21 cellular contexts compared by ENCODE assay signal in the genomic region with DNA sequence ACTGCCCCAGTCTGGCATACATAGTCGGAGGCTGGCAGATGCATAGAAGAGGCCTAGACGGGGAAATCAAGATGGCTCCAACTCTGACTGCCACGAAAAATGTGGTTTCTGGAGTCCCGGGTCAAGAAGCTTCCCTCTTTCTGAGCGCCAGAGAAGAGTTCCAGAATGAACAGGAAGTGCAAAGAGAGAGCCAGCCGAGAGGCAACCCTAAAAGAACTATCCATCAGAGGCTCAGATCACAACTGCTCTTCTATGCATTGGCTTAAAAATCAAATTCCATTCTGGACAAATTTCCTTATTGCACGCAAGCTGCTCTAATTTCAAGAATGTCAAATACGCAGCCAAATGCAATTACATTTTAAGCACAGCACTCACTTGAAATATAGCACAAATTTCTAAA.
DNase-seq lines count a peak whose midpoint lies in the region; ATAC-seq and TF ChIP-seq lines count a peak whose summit lies in the region.
"Had no signal": no experiment of that assay in that cellular context is flagged by ENCODE, and none has a peak within 500 bp of the region (broad histone marks: within the 10 kb centered on the region; RNA-seq: fewer than 3 reads in every experiment).

No MANE protein-coding gene starts in this region.

- no peaks in the 10 kb centered on the region for H3K9me3 Mint-ChIP-seq in stimulated activated naive CD8-positive, alpha-beta T cell treated with anti-CD3 and anti-CD28 coated beads, Interleukin-15, amount 100 ng/mL, for 72 hours
- no peaks in the 10 kb centered on the region for H3K9me3 Mint-ChIP-seq in activated naive CD8-positive, alpha-beta T cell treated with anti-CD3 and anti-CD28 coated beads, Interleukin-2, amount 50 U/mL, for 24 hours
- H3K9me3 Mint-ChIP-seq: CD8-positive, alpha-beta memory T cell; HFFc6 had no signal

- ATAC-seq in stimulated activated naive CD8-positive, alpha-beta T cell treated with anti-CD3 and anti-CD28 coated beads, Interleukin-15, amount 100 ng/mL, for 72 hours = no peak
- ATAC-seq in HG03196 (IDR thresholded peaks at IDR 0.05; ENCODE audit: unreplicated experiment) (no peak), HG03045 (IDR thresholded peaks at IDR 0.05; ENCODE audit: unreplicated experiment) (no peak)
- ATAC-seq in activated naive CD8-positive, alpha-beta T cell treated with anti-CD3 and anti-CD28 coated beads, Interleukin-2, amount 50 U/mL, for 24 hours = no peak
- ATAC-seq: GM12878 had no signal

- DNase-seq in AG08395 (ENCODE audit: low spot score) (peak; percentile 37), fibroblast of pulmonary artery (ENCODE audit: low read depth) (peak; percentile 16)
- no peak for DNase-seq in stimulated activated naive CD8-positive, alpha-beta T cell treated with anti-CD3 and anti-CD28 coated beads, Interleukin-15, amount 100 ng/mL, for 72 hours
- no peak for DNase-seq in activated naive CD8-positive, alpha-beta T cell treated with anti-CD3 and anti-CD28 coated beads, Interleukin-2, amount 50 U/mL, for 24 hours
- DNase-seq: ACHN; CD8-positive, alpha-beta memory T cell; DMS79; NCI-H1694 treated with DMSO at 0.1 percent for 48 hours; NCI-H345; NCI-H526; NK-92 treated with Interleukin-12 subunit alpha and Interleukin-12 subunit beta, amount 100 ng/mL, for 24 hours; RPMI8226; SW 1271 had no signal

- no peaks in the 10 kb centered on the region for H3K27me3 Mint-ChIP-seq in stimulated activated naive CD8-positive, alpha-beta T cell treated with anti-CD3 and anti-CD28 coated beads, Interleukin-15, amount 100 ng/mL, for 72 hours
- H3K27me3 Mint-ChIP-seq in activated naive CD8-positive, alpha-beta T cell treated with anti-CD3 and anti-CD28 coated beads, Interleukin-2, amount 50 U/mL, for 24 hours = no peaks in the 10 kb centered on the region

- no peaks in the 10 kb centered on the region for H3K36me3 Mint-ChIP-seq in activated naive CD8-positive, alpha-beta T cell treated with anti-CD3 and anti-CD28 coated beads, Interleukin-2, amount 50 U/mL, for 24 hours (ENCODE audit: low read depth)
- H3K36me3 Mint-ChIP-seq: CD8-positive, alpha-beta memory T cell had no signal

- H3K4me1 Mint-ChIP-seq in stimulated activated naive CD8-positive, alpha-beta T cell treated with anti-CD3 and anti-CD28 coated beads, Interleukin-15, amount 100 ng/mL, for 72 hours = no peaks in the 10 kb centered on the region
- H3K4me1 Mint-ChIP-seq in activated naive CD8-positive, alpha-beta T cell treated with anti-CD3 and anti-CD28 coated beads, Interleukin-2, amount 50 U/mL, for 24 hours = peaks cover 3% of the 10 kb centered on the region
- H3K4me1 Mint-ChIP-seq: CD8-positive, alpha-beta memory T cell had no signal

- no peak overlapping the region for H3K4me3 Mint-ChIP-seq in stimulated activated naive CD8-positive, alpha-beta T cell treated with anti-CD3 and anti-CD28 coated beads, Interleukin-15, amount 100 ng/mL, for 72 hours
- H3K4me3 Mint-ChIP-seq in activated naive CD8-positive, alpha-beta T cell treated with anti-CD3 and anti-CD28 coated beads, Interleukin-2, amount 50 U/mL, for 24 hours = no peak overlapping the region
- H3K4me3 Mint-ChIP-seq: CD8-positive, alpha-beta memory T cell; HFFc6 had no signal

- peak overlapping the region; percentile 43 for H3K27ac ChIP-seq in C4-2B
- peak overlapping the region; percentile 90 for H3K27ac ChIP-seq in VCaP
- H3K27ac ChIP-seq: BLaER1, SJCRH30 had no signal

- H3K4me3 ChIP-seq in fibroblast of pulmonary artery (replicated peaks; ENCODE audit: low read depth, low read length) = no peak overlapping the region
- H3K4me3 ChIP-seq: BLaER1, GM12878, SJCRH30 had no signal

- no peak overlapping the region for H3K27ac Mint-ChIP-seq in stimulated activated naive CD8-positive, alpha-beta T cell treated with anti-CD3 and anti-CD28 coated beads, Interleukin-15, amount 100 ng/mL, for 72 hours
- H3K27ac Mint-ChIP-seq in activated naive CD8-positive, alpha-beta T cell treated with anti-CD3 and anti-CD28 coated beads, Interleukin-2, amount 50 U/mL, for 24 hours = no peak overlapping the region
- H3K27ac Mint-ChIP-seq: CD8-positive, alpha-beta memory T cell; HFFc6 had no signal

- TF ChIP-seq CTCF in C4-2B (conservative IDR thresholded peaks at IDR 0.05) = no peak
- no peak for TF ChIP-seq CTCF in VCaP (conservative IDR thresholded peaks at IDR 0.05)
- no peak for TF ChIP-seq CTCF in fibroblast of pulmonary artery (IDR thresholded peaks at IDR 0.05; ENCODE audit: low read length, missing control alignments)

Comparison
In these comparisons a context has a peak if more than half of its experiments do, and no peak if none do; other contexts are left out.
1. DNase-seq: peak in AG08395 (single experiment) and fibroblast of pulmonary artery (single experiment); none in stimulated activated naive CD8-positive, alpha-beta T cell treated with anti-CD3 and anti-CD28 coated beads, Interleukin-15, amount 100 ng/mL, for 72 hours (0 of 2) and activated naive CD8-positive, alpha-beta T cell treated with anti-CD3 and anti-CD28 coated beads, Interleukin-2, amount 50 U/mL, for 24 hours (single experiment).